In the genomic region with DNA sequence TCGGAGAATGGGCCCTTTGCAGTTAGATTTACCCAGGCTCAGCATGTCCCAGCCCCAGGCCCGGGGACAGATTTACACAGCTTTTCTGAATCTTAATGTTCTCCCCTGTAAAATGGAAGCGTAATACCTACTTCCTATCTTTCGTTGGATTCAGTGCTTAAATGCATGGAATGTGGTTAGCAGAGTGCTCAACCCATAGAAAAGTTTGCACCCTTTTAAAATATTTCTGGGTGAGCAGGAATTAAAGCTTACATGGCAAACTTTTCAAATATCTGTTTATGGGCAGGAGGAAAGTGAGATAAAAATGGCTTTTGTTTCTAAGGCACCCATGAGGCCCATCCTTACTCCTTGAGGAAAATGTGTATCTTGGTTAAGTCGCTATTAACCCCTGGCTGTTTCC, we compare ENCODE assay signal across 9 cellular contexts.
"Had no signal": no experiment of that assay in that cellular context is flagged by ENCODE, and none has a peak within 500 bp of the region (broad histone marks: within the 10 kb centered on the region; RNA-seq: fewer than 3 reads in every experiment).

No MANE protein-coding gene starts in this region.

- H2AFZ ChIP-seq: GM23248 had no signal

- H3K27ac ChIP-seq: GM23248 had no signal

- H3K9me3 ChIP-seq: HAP-1 had no signal

- H3K4me1 ChIP-seq: HAP-1 had no signal

- ATAC-seq: GM23338, HCT116 had no signal

- H3K36me3 ChIP-seq: HAP-1 had no signal

- H3K4me3 ChIP-seq: GM23248, GM23338, HAP-1 had no signal

- H3K4me2 ChIP-seq: GM23338 had no signal

- DNase-seq: GM23248, GOT3, H7, H9, HCEC 1CT, HFFc6 had no signal

- H3K9ac ChIP-seq: GM23248 had no signal
